Comparison of ENCODE assay signal across 1 cellular context in the genomic region with DNA sequence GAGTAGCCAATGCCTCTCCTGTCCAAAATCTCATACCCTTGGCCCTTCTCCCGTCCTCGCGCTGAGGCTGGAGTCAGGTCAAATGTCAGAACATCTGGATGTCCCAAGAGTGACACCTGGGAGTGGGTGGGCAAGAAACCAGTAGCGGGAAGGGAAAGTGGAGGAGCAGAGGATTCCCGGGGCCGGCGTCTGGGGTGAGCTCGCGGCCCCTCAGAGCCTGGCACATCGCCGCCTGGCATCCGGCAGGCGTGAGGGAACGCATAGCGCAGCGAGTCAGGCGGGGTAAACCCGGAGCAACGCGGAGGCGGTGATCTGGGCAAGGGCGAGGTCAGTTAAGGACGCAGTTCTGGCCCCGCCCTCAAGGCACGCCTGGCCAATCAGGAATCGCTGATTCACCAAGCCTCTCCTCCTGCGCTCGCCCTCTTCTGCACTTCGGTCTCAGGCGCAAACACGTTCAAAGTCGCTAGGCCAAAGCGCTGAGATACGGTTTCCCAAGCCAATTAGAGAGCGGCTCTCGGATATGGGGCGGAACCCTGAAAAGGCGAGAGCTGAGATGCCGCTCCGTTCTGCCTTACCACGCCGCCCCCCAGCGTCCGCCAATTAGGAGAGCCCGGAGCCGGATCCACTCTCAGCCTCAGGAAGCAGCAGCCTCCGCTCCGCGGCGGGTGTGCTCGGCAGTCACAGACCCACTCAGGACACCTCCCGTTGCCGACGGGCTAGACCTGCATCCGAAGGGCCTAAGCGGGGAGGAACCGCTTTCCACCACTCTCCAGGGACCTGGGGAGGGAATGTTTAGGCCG.
TF ChIP-seq lines count a peak whose summit lies in the region.

No MANE protein-coding gene starts in this region.

TF ChIP-seq in HEK293, 187 proteins besides CTCF, POLR2A, EP300 and RAD21 (continued from another document and continues in another):
- TF ChIP-seq MZF1 (tag by site-specific recombination; IDR thresholded peaks at IDR 0.05; ENCODE audit: borderline replicate concordance) (no peak), ZFP41 (tag by site-specific recombination; IDR thresholded peaks at IDR 0.05; ENCODE audit: borderline replicate concordance) (no peak), ZNF791 (tag by site-specific recombination; IDR thresholded peaks at IDR 0.05) (no peak), ZNF521 (tag by site-specific recombination; IDR thresholded peaks at IDR 0.05) (no peak), ZNF707 (tag by site-specific recombination; IDR thresholded peaks at IDR 0.05) (no peak), SP2 (tag by site-specific recombination; IDR thresholded peaks at IDR 0.05) (peak; percentile 98), ZNF623 (tag by site-specific recombination; IDR thresholded peaks at IDR 0.05) (no peak), SP3 (tag by site-specific recombination; IDR thresholded peaks at IDR 0.05) (peak; percentile 83), ZNF837 (tag by site-specific recombination; IDR thresholded peaks at IDR 0.05) (peak; percentile 87; the same call in 1 of the 2 replicates), ZNF514 (tag by site-specific recombination; IDR thresholded peaks at IDR 0.05) (no peak), ZNF664 (tag by site-specific recombination; IDR thresholded peaks at IDR 0.05) (no peak), ZNF629 (tag by site-specific recombination; IDR thresholded peaks at IDR 0.05) (no peak), ZNF23 (tag by site-specific recombination; IDR thresholded peaks at IDR 0.05; ENCODE audit: borderline replicate concordance) (no peak), ZNF48 (tag by site-specific recombination; IDR thresholded peaks at IDR 0.05) (no peak), ZNF24 (tag by site-specific recombination; IDR thresholded peaks at IDR 0.05) (no peak), RBAK (tag by site-specific recombination; IDR thresholded peaks at IDR 0.05) (no peak), ZNF366 (tag by site-specific recombination; conservative IDR thresholded peaks at IDR 0.05) (peak; percentile 84), ZNF174 (tag by site-specific recombination; IDR thresholded peaks at IDR 0.05) (no peak), ZFP69B (tag by site-specific recombination; IDR thresholded peaks at IDR 0.05) (no peak), ZNF2 (tag by site-specific recombination; IDR thresholded peaks at IDR 0.05) (no peak), ZNF76 (tag by site-specific recombination; IDR thresholded peaks at IDR 0.05; ENCODE audit: borderline replicate concordance, low read depth) (no peak), ZBTB7A (tag by site-specific recombination; IDR thresholded peaks at IDR 0.05; ENCODE audit: low read depth) (peak; percentile 37; the same call in 1 of the 2 replicates), KLF1 (tag by site-specific recombination; IDR thresholded peaks at IDR 0.05) (peak; percentile 32; the same call in 1 of the 2 replicates), ZNF202 (tag by site-specific recombination; IDR thresholded peaks at IDR 0.05; ENCODE audit: borderline replicate concordance) (no peak), ZNF324 (tag by site-specific recombination; IDR thresholded peaks at IDR 0.05) (no peak; the same call in 1 of the 2 replicates), ZNF302 (tag by site-specific recombination; IDR thresholded peaks at IDR 0.05; ENCODE audit: low read depth) (no peak), ZNF701 (tag by site-specific recombination; IDR thresholded peaks at IDR 0.05) (no peak)
- TF ChIP-seq, protein P1, sequence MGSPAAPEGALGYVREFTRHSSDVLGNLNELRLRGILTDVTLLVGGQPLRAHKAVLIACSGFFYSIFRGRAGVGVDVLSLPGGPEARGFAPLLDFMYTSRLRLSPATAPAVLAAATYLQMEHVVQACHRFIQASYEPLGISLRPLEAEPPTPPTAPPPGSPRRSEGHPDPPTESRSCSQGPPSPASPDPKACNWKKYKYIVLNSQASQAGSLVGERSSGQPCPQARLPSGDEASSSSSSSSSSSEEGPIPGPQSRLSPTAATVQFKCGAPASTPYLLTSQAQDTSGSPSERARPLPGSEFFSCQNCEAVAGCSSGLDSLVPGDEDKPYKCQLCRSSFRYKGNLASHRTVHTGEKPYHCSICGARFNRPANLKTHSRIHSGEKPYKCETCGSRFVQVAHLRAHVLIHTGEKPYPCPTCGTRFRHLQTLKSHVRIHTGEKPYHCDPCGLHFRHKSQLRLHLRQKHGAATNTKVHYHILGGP (tag by site-specific recombination; IDR thresholded peaks at IDR 0.05) = no peak
- TF ChIP-seq, protein P2, sequence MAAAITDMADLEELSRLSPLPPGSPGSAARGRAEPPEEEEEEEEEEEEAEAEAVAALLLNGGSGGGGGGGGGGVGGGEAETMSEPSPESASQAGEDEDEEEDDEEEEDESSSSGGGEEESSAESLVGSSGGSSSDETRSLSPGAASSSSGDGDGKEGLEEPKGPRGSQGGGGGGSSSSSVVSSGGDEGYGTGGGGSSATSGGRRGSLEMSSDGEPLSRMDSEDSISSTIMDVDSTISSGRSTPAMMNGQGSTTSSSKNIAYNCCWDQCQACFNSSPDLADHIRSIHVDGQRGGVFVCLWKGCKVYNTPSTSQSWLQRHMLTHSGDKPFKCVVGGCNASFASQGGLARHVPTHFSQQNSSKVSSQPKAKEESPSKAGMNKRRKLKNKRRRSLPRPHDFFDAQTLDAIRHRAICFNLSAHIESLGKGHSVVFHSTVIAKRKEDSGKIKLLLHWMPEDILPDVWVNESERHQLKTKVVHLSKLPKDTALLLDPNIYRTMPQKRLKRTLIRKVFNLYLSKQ (tag by site-specific recombination; IDR thresholded peaks at IDR 0.05; ENCODE audit: borderline replicate concordance) = no peak
- TF ChIP-seq, protein P3, sequence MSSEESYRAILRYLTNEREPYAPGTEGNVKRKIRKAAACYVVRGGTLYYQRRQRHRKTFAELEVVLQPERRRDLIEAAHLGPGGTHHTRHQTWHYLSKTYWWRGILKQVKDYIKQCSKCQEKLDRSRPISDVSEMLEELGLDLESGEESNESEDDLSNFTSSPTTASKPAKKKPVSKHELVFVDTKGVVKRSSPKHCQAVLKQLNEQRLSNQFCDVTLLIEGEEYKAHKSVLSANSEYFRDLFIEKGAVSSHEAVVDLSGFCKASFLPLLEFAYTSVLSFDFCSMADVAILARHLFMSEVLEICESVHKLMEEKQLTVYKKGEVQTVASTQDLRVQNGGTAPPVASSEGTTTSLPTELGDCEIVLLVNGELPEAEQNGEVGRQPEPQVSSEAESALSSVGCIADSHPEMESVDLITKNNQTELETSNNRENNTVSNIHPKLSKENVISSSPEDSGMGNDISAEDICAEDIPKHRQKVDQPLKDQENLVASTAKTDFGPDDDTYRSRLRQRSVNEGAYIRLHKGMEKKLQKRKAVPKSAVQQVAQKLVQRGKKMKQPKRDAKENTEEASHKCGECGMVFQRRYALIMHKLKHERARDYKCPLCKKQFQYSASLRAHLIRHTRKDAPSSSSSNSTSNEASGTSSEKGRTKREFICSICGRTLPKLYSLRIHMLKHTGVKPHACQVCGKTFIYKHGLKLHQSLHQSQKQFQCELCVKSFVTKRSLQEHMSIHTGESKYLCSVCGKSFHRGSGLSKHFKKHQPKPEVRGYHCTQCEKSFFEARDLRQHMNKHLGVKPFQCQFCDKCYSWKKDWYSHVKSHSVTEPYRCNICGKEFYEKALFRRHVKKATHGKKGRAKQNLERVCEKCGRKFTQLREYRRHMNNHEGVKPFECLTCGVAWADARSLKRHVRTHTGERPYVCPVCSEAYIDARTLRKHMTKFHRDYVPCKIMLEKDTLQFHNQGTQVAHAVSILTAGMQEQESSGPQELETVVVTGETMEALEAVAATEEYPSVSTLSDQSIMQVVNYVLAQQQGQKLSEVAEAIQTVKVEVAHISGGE (tag by site-specific recombination; conservative IDR thresholded peaks at IDR 0.05; ENCODE audit: low read depth) = no peak; the same call in none of the 2 replicates
- TF ChIP-seq, protein P4, sequence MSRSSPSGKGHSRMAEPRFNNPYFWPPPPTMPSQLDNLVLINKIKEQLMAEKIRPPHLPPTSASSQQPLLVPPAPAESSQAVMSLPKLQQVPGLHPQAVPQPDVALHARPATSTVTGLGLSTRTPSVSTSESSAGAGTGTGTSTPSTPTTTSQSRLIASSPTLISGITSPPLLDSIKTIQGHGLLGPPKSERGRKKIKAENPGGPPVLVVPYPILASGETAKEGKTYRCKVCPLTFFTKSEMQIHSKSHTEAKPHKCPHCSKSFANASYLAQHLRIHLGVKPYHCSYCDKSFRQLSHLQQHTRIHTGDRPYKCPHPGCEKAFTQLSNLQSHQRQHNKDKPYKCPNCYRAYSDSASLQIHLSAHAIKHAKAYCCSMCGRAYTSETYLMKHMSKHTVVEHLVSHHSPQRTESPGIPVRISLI (tag by site-specific recombination; IDR thresholded peaks at IDR 0.05) = no peak
- TF ChIP-seq, protein P5, sequence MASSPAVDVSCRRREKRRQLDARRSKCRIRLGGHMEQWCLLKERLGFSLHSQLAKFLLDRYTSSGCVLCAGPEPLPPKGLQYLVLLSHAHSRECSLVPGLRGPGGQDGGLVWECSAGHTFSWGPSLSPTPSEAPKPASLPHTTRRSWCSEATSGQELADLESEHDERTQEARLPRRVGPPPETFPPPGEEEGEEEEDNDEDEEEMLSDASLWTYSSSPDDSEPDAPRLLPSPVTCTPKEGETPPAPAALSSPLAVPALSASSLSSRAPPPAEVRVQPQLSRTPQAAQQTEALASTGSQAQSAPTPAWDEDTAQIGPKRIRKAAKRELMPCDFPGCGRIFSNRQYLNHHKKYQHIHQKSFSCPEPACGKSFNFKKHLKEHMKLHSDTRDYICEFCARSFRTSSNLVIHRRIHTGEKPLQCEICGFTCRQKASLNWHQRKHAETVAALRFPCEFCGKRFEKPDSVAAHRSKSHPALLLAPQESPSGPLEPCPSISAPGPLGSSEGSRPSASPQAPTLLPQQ (tag by site-specific recombination; IDR thresholded peaks at IDR 0.05) = 0 out of 2 replicates have a peak, but pooled peaks have one; percentile 10
- TF ChIP-seq, protein P6, sequence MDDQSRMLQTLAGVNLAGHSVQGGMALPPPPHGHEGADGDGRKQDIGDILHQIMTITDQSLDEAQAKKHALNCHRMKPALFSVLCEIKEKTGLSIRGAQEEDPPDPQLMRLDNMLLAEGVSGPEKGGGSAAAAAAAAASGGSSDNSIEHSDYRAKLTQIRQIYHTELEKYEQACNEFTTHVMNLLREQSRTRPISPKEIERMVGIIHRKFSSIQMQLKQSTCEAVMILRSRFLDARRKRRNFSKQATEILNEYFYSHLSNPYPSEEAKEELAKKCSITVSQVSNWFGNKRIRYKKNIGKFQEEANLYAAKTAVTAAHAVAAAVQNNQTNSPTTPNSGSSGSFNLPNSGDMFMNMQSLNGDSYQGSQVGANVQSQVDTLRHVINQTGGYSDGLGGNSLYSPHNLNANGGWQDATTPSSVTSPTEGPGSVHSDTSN (CRISPR knock-in tag; IDR thresholded peaks at IDR 0.05) = peak; percentile 80
- TF ChIP-seq, protein P7, sequence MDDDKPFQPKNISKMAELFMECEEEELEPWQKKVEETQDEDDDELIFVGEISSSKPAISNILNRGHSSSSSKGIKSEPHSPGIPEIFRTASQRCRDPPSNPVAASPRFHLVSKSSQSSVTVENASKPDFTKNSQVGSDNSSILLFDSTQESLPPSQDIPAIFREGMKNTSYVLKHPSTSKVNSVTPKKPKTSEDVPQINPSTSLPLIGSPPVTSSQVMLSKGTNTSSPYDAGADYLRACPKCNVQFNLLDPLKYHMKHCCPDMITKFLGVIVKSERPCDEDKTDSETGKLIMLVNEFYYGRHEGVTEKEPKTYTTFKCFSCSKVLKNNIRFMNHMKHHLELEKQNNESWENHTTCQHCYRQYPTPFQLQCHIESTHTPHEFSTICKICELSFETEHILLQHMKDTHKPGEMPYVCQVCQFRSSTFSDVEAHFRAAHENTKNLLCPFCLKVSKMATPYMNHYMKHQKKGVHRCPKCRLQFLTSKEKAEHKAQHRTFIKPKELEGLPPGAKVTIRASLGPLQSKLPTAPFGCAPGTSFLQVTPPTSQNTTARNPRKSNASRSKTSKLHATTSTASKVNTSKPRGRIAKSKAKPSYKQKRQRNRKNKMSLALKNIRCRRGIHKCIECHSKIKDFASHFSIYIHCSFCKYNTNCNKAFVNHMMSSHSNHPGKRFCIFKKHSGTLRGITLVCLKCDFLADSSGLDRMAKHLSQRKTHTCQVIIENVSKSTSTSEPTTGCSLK (tag by site-specific recombination; IDR thresholded peaks at IDR 0.05) = no peak
- TF ChIP-seq, protein P8, sequence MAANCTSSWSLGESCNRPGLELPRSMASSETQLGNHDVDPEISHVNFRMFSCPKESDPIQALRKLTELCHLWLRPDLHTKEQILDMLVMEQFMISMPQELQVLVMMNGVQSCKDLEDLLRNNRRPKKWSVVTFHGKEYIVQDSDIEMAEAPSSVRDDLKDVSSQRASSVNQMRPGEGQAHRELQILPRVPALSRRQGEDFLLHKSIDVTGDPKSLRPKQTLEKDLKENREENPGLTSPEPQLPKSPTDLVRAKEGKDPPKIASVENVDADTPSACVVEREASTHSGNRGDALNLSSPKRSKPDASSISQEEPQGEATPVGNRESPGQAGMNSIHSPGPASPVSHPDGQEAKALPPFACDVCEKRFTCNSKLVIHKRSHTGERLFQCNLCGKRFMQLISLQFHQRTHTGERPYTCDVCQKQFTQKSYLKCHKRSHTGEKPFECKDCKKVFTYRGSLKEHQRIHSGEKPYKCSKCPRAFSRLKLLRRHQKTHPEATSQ (tag by site-specific recombination; IDR thresholded peaks at IDR 0.05) = no peak; the same call in 1 of the 2 replicates
- TF ChIP-seq, protein P9, sequence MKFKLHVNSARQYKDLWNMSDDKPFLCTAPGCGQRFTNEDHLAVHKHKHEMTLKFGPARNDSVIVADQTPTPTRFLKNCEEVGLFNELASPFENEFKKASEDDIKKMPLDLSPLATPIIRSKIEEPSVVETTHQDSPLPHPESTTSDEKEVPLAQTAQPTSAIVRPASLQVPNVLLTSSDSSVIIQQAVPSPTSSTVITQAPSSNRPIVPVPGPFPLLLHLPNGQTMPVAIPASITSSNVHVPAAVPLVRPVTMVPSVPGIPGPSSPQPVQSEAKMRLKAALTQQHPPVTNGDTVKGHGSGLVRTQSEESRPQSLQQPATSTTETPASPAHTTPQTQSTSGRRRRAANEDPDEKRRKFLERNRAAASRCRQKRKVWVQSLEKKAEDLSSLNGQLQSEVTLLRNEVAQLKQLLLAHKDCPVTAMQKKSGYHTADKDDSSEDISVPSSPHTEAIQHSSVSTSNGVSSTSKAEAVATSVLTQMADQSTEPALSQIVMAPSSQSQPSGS (tag by site-specific recombination; IDR thresholded peaks at IDR 0.05; ENCODE audit: low read depth) = no peak
